7 cellular contexts compared by ENCODE assay signal in genomic region chr22:42780070-42780540, GRCh38. TPM values are rescaled to one million over a fixed set of nuclear protein-coding genes. Genes with fewer than 3 reads are reported as not detected.
DNase-seq lines count a peak whose midpoint lies in the region; ATAC-seq and TF ChIP-seq lines count a peak whose summit lies in the region.

No MANE protein-coding gene starts in this region.

- H3F3A ChIP-seq in PC-9 (ENCODE audit: insufficient read depth, low read depth): peaks cover 5% of the 10 kb centered on the region

- H3K4me3 ChIP-seq in PC-9: no peak overlapping the region
- H3K4me3 ChIP-seq in adipocyte (ENCODE audit: low read length): no peak overlapping the region
- no peak overlapping the region for H3K4me3 ChIP-seq in heart right ventricle
- H3K4me3 ChIP-seq in rectal smooth muscle tissue (ENCODE audit: low read length): no peak overlapping the region

- no peaks in the 10 kb centered on the region for H4K20me1 ChIP-seq in PC-9 (ENCODE audit: insufficient read depth)

- 26 to 30% methylated on average over 6 of the region's 6 CpGs for WGBS in heart right ventricle, 2 donors

- TF ChIP-seq CTCF in PC-9 (conservative IDR thresholded peaks at IDR 0.05): peak; percentile 95
- TF ChIP-seq CTCF in heart right ventricle (IDR thresholded peaks at IDR 0.05): peak; percentile 78 to 92 (median 84)

- no TSS peak for BruUV-seq in PC-9 (replicated peaks; lab: Mats Ljungman, UMichigan)

- H3K4me1 ChIP-seq in PC-9 (replicated peaks; ENCODE audit: insufficient read depth) (no peaks in the 10 kb centered on the region; the same call in 1 of the 2 replicates), adipocyte (ENCODE audit: control insufficient read depth, insufficient read depth, low read length) (peaks cover 3% of the 10 kb centered on the region), heart right ventricle (peaks cover 0 to 9% (median 4%) of the 10 kb centered on the region in 9 donors), rectal smooth muscle tissue (ENCODE audit: control insufficient read depth, insufficient read depth, low read length) (no peaks in the 10 kb centered on the region)

- POLR2A ChIA-PET in PC-9 (lab: Charles Lee; ENCODE audit: unreplicated experiment): no interaction called here

- H3K27me3 ChIP-seq in PC-9 (ENCODE audit: insufficient read depth, low read depth) (no peaks in the 10 kb centered on the region), adipocyte (replicated peaks; ENCODE audit: control insufficient read depth, insufficient read depth, low read length) (no peaks in the 10 kb centered on the region), heart right ventricle (no peaks in the 10 kb centered on the region), rectal smooth muscle tissue (ENCODE audit: control insufficient read depth, insufficient read depth, low read length) (no peaks in the 10 kb centered on the region)

- H3K27ac ChIP-seq in PC-9: no peak overlapping the region
- peak overlapping the region in 4 of 10 donors; percentile 8 to 35 (median 29) for H3K27ac ChIP-seq in heart right ventricle
- H3K27ac ChIP-seq in rectal smooth muscle tissue (ENCODE audit: low read depth, low read length): no peak overlapping the region

- no peaks in the 10 kb centered on the region for H3K9me2 ChIP-seq in PC-9 (ENCODE audit: insufficient read depth)

- H3K36me3 ChIP-seq in PC-9 (ENCODE audit: low read depth) (no peaks in the 10 kb centered on the region), adipocyte (ENCODE audit: control insufficient read depth, insufficient read depth, low read length, severe bottlenecking) (no peaks in the 10 kb centered on the region), heart right ventricle (no peaks in the 10 kb centered on the region), rectal smooth muscle tissue (ENCODE audit: control insufficient read depth, insufficient read depth, low read length) (no peaks in the 10 kb centered on the region)

- H2AFZ ChIP-seq in PC-9: no peak overlapping the region

- no peak overlapping the region for H3K4me2 ChIP-seq in PC-9

- H3K9me3 ChIP-seq in PC-9 (ENCODE audit: insufficient read depth, low read depth): no peaks in the 10 kb centered on the region
- no peaks in the 10 kb centered on the region for H3K9me3 ChIP-seq in adipocyte (ENCODE audit: control insufficient read depth, low read length)
- no peaks in the 10 kb centered on the region for H3K9me3 ChIP-seq in heart right ventricle

- H3K79me2 ChIP-seq in PC-9 (ENCODE audit: low read depth): no peaks in the 10 kb centered on the region

- CTCF ChIA-PET in PC-9 (lab: Charles Lee): interaction anchor here (0.7 kb wide), 1 partner anchor 37 kb away, joined by 5 read pairs; no protein-coding TSS in a partner anchor

- intact Hi-C loops in PC-9 (cut with micrococcal nuclease; ENCODE audit: unreplicated experiment): loop anchor here (2.0 to 10.0 kb wide), 4 partner anchors 42 to 455 kb away; no protein-coding TSS in a partner anchor
- intact Hi-C loops in heart right ventricle (cut with DNase I): loop anchor here in 4 of 10 donors (5.0 to 10.0 kb wide), 4 partner anchors 42 to 312 kb away; no protein-coding TSS in a partner anchor

- DNase-seq in GF-D8 (lab: John Stamatoyannopoulos, UW) (peak; percentile 72), M059J (ENCODE audit: low read depth) (peak; percentile 82), PC-9 (peak; percentile 51 to 79), adipocyte (ENCODE audit: low read depth) (peak; percentile 98), heart right ventricle (peak in 1 of 2 donors; percentile 88)

- no peak overlapping the region for H3K9ac ChIP-seq in adipocyte (ENCODE audit: low read length)
- H3K9ac ChIP-seq in rectal smooth muscle tissue (ENCODE audit: low read length): peak overlapping the region; percentile 56

- ATAC-seq in heart right ventricle (peak; percentile 63 to 91 (median 87)), HG03095 (IDR thresholded peaks at IDR 0.05; ENCODE audit: unreplicated experiment) (no peak)

RNA-seq across cellular contexts. Expression of gene A4GALT, which starts 59.4 kb away (rescaled TPM):
- total RNA-seq in M059J (2014; rRNA removed; shearing (Covaris generic)): 2.5 and 2.9 TPM in 2 replicates
- total RNA-seq in PC-9 (2021): 17.1 and 19.3 TPM in 2 replicates
- total RNA-seq in heart right ventricle: 100 to 1,000 TPM in 2 of 10 donors, 10 to 100 TPM in 8; 61.4 to 123 (median 80.6) TPM
- 100 to 1,000 TPM in 1 of 2 donors, 10 to 100 TPM in 1; 95.0 to 167 TPM for polyA plus RNA-seq in heart right ventricle
